Comparison of ENCODE assay signal across 1 cellular context in the genomic region with DNA sequence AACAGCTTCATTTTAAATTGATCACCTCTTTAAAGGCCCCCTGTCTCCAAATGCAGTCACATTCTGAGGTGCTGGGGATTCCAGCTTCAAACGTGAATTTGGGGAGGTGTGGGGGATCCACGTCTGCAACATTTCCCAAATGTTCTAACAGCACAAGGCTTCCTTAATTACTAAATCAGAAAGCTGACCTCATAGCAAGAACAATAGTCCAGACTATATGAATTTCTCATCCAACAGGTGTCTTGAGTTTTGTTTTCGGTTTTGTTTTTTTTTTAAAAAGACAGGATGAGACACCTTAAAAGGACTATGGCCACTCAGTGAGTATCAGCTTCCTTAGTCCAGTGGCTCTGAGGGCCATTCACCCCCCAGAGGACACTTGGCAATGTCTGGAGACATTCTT.
TF ChIP-seq lines count a peak whose summit lies in the region.

No MANE protein-coding gene starts in this region.

TF ChIP-seq in GM12878, 131 proteins besides CTCF, POLR2A, EP300 and RAD21:
- TF ChIP-seq FOS (IDR thresholded peaks at IDR 0.05; ENCODE audit: borderline replicate concordance, extremely low read depth, insufficient read length) (no peak), KAT2A (conservative IDR thresholded peaks at IDR 0.05; ENCODE audit: control insufficient read depth, low read depth, low read length) (no peak), MEF2A (IDR thresholded peaks at IDR 0.05; ENCODE audit: insufficient read depth, low read depth, low read length) (0 out of 2 replicates have a peak, but pooled peaks have one; percentile 15), JUNB (IDR thresholded peaks at IDR 0.05) (peak; percentile 82), EED (IDR thresholded peaks at IDR 0.05; ENCODE audit: low read depth) (peak; percentile 81), SRF (IDR thresholded peaks at IDR 0.05; ENCODE audit: low read depth in 2 of 2, low read length in 2 of 2) (no peak), NFIC (IDR thresholded peaks at IDR 0.05; ENCODE audit: low read depth, low read length) (peak; percentile 61; the same call in 1 of the 2 replicates), MXI1 (IDR thresholded peaks at IDR 0.05; ENCODE audit: low read depth, low read length) (no peak), ZNF384 (IDR thresholded peaks at IDR 0.05; ENCODE audit: borderline replicate concordance, low read depth, low read length) (no peak)
- TF ChIP-seq, protein P1, sequence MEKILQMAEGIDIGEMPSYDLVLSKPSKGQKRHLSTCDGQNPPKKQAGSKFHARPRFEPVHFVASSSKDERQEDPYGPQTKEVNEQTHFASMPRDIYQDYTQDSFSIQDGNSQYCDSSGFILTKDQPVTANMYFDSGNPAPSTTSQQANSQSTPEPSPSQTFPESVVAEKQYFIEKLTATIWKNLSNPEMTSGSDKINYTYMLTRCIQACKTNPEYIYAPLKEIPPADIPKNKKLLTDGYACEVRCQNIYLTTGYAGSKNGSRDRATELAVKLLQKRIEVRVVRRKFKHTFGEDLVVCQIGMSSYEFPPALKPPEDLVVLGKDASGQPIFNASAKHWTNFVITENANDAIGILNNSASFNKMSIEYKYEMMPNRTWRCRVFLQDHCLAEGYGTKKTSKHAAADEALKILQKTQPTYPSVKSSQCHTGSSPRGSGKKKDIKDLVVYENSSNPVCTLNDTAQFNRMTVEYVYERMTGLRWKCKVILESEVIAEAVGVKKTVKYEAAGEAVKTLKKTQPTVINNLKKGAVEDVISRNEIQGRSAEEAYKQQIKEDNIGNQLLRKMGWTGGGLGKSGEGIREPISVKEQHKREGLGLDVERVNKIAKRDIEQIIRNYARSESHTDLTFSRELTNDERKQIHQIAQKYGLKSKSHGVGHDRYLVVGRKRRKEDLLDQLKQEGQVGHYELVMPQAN (conservative IDR thresholded peaks at IDR 0.05), result no peak
- TF ChIP-seq, protein P2, sequence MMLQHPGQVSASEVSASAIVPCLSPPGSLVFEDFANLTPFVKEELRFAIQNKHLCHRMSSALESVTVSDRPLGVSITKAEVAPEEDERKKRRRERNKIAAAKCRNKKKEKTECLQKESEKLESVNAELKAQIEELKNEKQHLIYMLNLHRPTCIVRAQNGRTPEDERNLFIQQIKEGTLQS (IDR thresholded peaks at IDR 0.05; ENCODE audit: borderline replicate concordance, extremely low read depth, low read depth, low read length), result no peak
- TF ChIP-seq, protein P3, sequence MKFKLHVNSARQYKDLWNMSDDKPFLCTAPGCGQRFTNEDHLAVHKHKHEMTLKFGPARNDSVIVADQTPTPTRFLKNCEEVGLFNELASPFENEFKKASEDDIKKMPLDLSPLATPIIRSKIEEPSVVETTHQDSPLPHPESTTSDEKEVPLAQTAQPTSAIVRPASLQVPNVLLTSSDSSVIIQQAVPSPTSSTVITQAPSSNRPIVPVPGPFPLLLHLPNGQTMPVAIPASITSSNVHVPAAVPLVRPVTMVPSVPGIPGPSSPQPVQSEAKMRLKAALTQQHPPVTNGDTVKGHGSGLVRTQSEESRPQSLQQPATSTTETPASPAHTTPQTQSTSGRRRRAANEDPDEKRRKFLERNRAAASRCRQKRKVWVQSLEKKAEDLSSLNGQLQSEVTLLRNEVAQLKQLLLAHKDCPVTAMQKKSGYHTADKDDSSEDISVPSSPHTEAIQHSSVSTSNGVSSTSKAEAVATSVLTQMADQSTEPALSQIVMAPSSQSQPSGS (IDR thresholded peaks at IDR 0.05; ENCODE audit: low read length), result peak; percentile 49; the same call in 1 of the 2 replicates
